10 cellular contexts compared by ENCODE assay signal in genomic region chr12:95731519-95731958, GRCh38.
DNase-seq lines count a peak whose midpoint lies in the region; ATAC-seq and TF ChIP-seq lines count a peak whose summit lies in the region.
"Had no signal": no experiment of that assay in that cellular context is flagged by ENCODE, and none has a peak within 500 bp of the region (broad histone marks: within the 10 kb centered on the region; RNA-seq: fewer than 3 reads in every experiment).

No MANE protein-coding gene starts in this region.

- no peaks in the 10 kb centered on the region for H3K27me3 ChIP-seq in GM06990 (replicated peaks; ENCODE audit: control insufficient read depth, insufficient read depth, low read length)
- H3K27me3 ChIP-seq: pancreas had no signal

- H3K36me3 ChIP-seq in GM06990 (ENCODE audit: control insufficient read depth, insufficient read depth, low read length): no peaks in the 10 kb centered on the region
- H3K36me3 ChIP-seq: pancreas had no signal

- ATAC-seq in GM19351 (IDR thresholded peaks at IDR 0.05; ENCODE audit: unreplicated experiment): peak; percentile 85
- peak; percentile 64 for ATAC-seq in HG02970 (IDR thresholded peaks at IDR 0.05; ENCODE audit: low FRiP score, unreplicated experiment)
- ATAC-seq: Panc1, pancreas had no signal

- TF ChIP-seq CTCF in GM06990 (IDR thresholded peaks at IDR 0.05; ENCODE audit: insufficient read depth, low read length, poor library complexity, severe bottlenecking): no peak

- DNase-seq in GM06990 (ENCODE audit: extremely low read depth, insufficient read length) (peak; percentile 26), NCI-H69 (lab: John Stamatoyannopoulos, UW) (peak; percentile 7), HuH-7 (ENCODE audit: low spot score) (no peak), NCI-H2107 treated with DMSO at 0.1 percent for 48 hours (lab: John Stamatoyannopoulos, UW; ENCODE audit: unreplicated experiment) (no peak), NCI-H2107 (lab: John Stamatoyannopoulos, UW) (no peak)
- DNase-seq in activated CD4-positive, alpha-beta T cell treated with anti-CD3 and anti-CD28 coated beads, Interleukin-2, amount 50 U/mL, for 4 hours: no peak
- DNase-seq: pancreas had no signal

- H3K4me3 ChIP-seq in GM06990 (replicated peaks; ENCODE audit: low read depth, low read length): no peak overlapping the region
- H3K4me3 ChIP-seq: pancreas had no signal

Comparison
In these comparisons a context has a peak if more than half of its experiments do, and no peak if none do; other contexts are left out.
1. DNase-seq: peak in GM06990 (single experiment) and NCI-H69 (single experiment); none in activated CD4-positive, alpha-beta T cell treated with anti-CD3 and anti-CD28 coated beads, Interleukin-2, amount 50 U/mL, for 4 hours (0 of 2), HuH-7 (single experiment), NCI-H2107 treated with DMSO at 0.1 percent for 48 hours (single experiment) and NCI-H2107 (single experiment).